15 cellular contexts compared by ENCODE assay signal in genomic region chr3:170697803-170698350, GRCh38.
DNase-seq lines count a peak whose midpoint lies in the region; ATAC-seq and TF ChIP-seq lines count a peak whose summit lies in the region.
"Had no signal": no experiment of that assay in that cellular context is flagged by ENCODE, and none has a peak within 500 bp of the region (broad histone marks: within the 10 kb centered on the region; RNA-seq: fewer than 3 reads in every experiment).

No MANE protein-coding gene starts in this region.

- DNase-seq in COR-L47 (lab: John Stamatoyannopoulos, UW) = peak; percentile 94
- peak; percentile 18 for DNase-seq in LNCaP clone FGC (ENCODE audit: low read depth)
- DNase-seq in NCI-H69 (lab: John Stamatoyannopoulos, UW) = peak; percentile 98
- DNase-seq in iris pigment epithelial cell (ENCODE audit: low read depth) = peak; percentile 40
- DNase-seq in T-helper 1 cell = no peak
- DNase-seq: activated CD4-positive, CD25-positive, alpha-beta regulatory T cell; activated CD8-positive, alpha-beta memory T cell treated with anti-CD3 and anti-CD28 coated beads, Interleukin-2, amount 50 U/mL, for 48 hours; caudate nucleus; foreskin melanocyte; NCI-H446; spleen had no signal

- ATAC-seq in HG02870 (IDR thresholded peaks at IDR 0.05; ENCODE audit: unreplicated experiment) (no peak), HG03108 (IDR thresholded peaks at IDR 0.05; ENCODE audit: unreplicated experiment) (no peak), GM21825 (IDR thresholded peaks at IDR 0.05; ENCODE audit: unreplicated experiment) (no peak)
- ATAC-seq: Panc1 had no signal

- TF ChIP-seq CTCF in LNCaP clone FGC (IDR thresholded peaks at IDR 0.05; ENCODE audit: control insufficient read depth, extremely low read depth, insufficient read depth) = no peak

- no peak overlapping the region for H3K4me3 ChIP-seq in LNCaP clone FGC (ENCODE audit: low read depth, low read length)
- H3K4me3 ChIP-seq: spleen had no signal

Comparison
In these comparisons a context has a peak if more than half of its experiments do, and no peak if none do; other contexts are left out.
1. DNase-seq: peak in COR-L47 (single experiment), LNCaP clone FGC (single experiment), NCI-H69 (single experiment) and iris pigment epithelial cell (single experiment); none in T-helper 1 cell (0 of 5).